ENCODE assay signal across 32 cellular contexts in the genomic region with DNA sequence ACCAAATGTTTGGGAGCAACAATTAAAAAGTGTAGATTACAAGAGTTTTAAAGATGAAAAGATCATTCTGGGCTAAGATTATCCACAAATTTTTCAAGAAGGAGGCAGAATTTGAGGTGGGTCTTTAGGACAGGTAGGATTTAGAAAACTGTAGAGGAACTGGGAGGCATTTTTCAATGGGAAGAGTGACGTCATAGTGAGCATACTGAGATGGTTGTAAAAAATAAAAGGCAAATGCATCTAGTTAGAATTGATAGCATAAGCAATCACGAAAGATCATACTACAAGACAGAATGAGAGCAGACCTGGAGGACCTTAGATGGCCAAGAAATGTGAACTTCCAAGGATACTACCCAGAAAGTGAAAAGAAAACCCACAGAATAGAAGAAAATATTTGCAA.
"Had no signal": no experiment of that assay in that cellular context is flagged by ENCODE, and none has a peak within 500 bp of the region (broad histone marks: within the 10 kb centered on the region; RNA-seq: fewer than 3 reads in every experiment).

No MANE protein-coding gene starts in this region.

- FAIRE-seq: bronchial epithelial cell, TTC549 had no signal

- H3K27ac ChIP-seq: adrenal gland, ascending aorta, cardiac muscle cell, VCaP had no signal

- H3K27me3 ChIP-seq: adrenal gland, ascending aorta, cardiac muscle cell had no signal

- H3K9me3 ChIP-seq: adrenal gland, ascending aorta had no signal

- H3K4me1 ChIP-seq: adrenal gland, ascending aorta had no signal

- ATAC-seq: activated CD8-positive, alpha-beta T cell treated with anti-CD3 and anti-CD28 coated beads for 36 hours; activated naive CD4-positive, alpha-beta T cell treated with anti-CD3 and anti-CD28 coated beads, Interleukin-2, amount 50 U/mL, for 72 hours; activated T-cell treated with anti-CD3 and anti-CD28 coated beads, Interleukin-2, amount 50 U/mL, for 4 hours; activated T-cell treated with anti-CD3 and anti-CD28 coated beads, Interleukin-2, amount 50 U/mL, for 72 hours; activated T-helper 17 cell treated with anti-CD3 and anti-CD28 coated beads, Interleukin-2, amount 50 U/mL, for 72 hours had no signal

- DNase-seq: activated B cell treated with CpG ODN at 0.5 μM for 24 hours; activated CD4-positive, alpha-beta memory T cell treated with anti-CD3 and anti-CD28 coated beads for 36 hours; activated CD4-positive, alpha-beta T cell treated with anti-CD3 and anti-CD28 coated beads for 4 hours; activated CD4-positive, alpha-beta T cell treated with anti-CD3 and anti-CD28 coated beads, Interleukin-2, amount 10 ng/mL, durations not matched to agents 24 days and 14 days; activated CD4-positive, alpha-beta T cell treated with anti-CD3 and anti-CD28 coated beads, Interleukin-2, amount 50 U/mL, for 1 hour; activated CD4-positive, alpha-beta T cell treated with anti-CD3 and anti-CD28 coated beads, Interleukin-2, amount 50 U/mL, for 4 hours; activated CD4-positive, CD25-positive, alpha-beta regulatory T cell treated with anti-CD3 and anti-CD28 coated beads, Interleukin-2, amount 50 U/mL, for 72 hours; activated CD8-positive, alpha-beta memory T cell treated with anti-CD3 and anti-CD28 coated beads, Interleukin-2, amount 50 U/mL, for 4 hours; activated CD8-positive, alpha-beta T cell treated with anti-CD3 and anti-CD28 coated beads for 36 hours; activated effector memory CD4-positive, alpha-beta T cell treated with anti-CD3 and anti-CD28 coated beads, Interleukin-2, amount 50 U/mL, for 16 hours; activated gamma-delta T cell treated with Interleukin-2 at 50 U/mL for 16 hours; activated naive CD4-positive, alpha-beta T cell; activated naive CD4-positive, alpha-beta T cell treated with anti-CD3 and anti-CD28 coated beads for 36 hours; activated naive CD4-positive, alpha-beta T cell treated with anti-CD3 and anti-CD28 coated beads, Interleukin-2, amount 50 U/mL, for 16 hours; activated naive CD8-positive, alpha-beta T cell treated with anti-CD3 and anti-CD28 coated beads for 36 hours; activated T-cell treated with anti-CD3 and anti-CD28 coated beads for 4 hours; activated T-cell treated with anti-CD3 and anti-CD28 coated beads, Interleukin-2, amount 50 U/mL, for 1 hour; activated T-cell treated with anti-CD3 and anti-CD28 coated beads, Interleukin-2, amount 50 U/mL, for 4 hours; activated T-cell treated with anti-CD3 and anti-CD28 coated beads, Interleukin-2, amount 50 U/mL, for 72 hours; adrenal gland; amniotic stem cell; cerebellar nuclear complex; T-helper 1 cell; T-helper 2 cell; T-helper 9 cell had no signal

- H3K4me3 ChIP-seq: adrenal gland, ascending aorta, cardiac muscle cell had no signal

- H3K36me3 ChIP-seq: adrenal gland, ascending aorta, cardiac muscle cell had no signal
